Comparison of ENCODE assay signal across 10 cellular contexts in the genomic region with DNA sequence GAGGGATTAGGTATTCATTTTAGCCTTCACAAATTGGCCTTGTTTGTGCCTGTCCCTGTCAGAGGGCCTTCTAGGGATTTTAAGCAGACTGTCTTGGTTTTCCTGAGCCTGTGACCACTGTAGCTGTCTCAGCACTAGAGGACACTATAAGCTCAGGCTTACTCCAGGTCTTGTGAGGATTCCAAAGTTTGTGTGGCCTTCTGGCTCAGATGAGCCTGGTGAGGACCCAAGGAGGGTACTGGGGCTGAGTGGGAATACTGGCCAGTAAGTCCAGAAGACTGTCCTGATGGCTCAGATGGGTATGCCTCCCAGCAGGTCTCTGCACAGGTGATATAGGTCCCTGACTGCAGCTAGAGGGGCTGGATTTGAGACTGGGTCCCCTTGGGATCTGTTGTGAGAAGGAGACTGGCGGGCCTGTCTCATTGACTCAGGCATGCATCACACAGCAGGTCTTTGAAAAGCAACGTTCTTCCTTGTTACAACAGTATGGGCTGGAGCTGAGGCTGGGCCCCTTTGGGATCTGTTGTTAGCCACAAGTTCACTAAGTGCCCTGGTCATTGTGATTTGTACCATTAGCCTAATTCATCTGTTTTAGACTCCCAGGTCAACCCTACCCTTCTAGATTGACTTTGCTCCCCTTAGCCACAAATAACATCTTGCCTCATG. TPM values are rescaled to one million over a fixed set of nuclear protein-coding genes. Genes with fewer than 3 reads are reported as not detected.
DNase-seq lines count a peak whose midpoint lies in the region; ATAC-seq and TF ChIP-seq lines count a peak whose summit lies in the region.
"Had no signal": no experiment of that assay in that cellular context is flagged by ENCODE, and none has a peak within 500 bp of the region (broad histone marks: within the 10 kb centered on the region; RNA-seq: fewer than 3 reads in every experiment).

No MANE protein-coding gene starts in this region.

- H3K4me3 Mint-ChIP-seq in glutamatergic neuron (ENCODE audit: unreplicated experiment) = no peak overlapping the region
- no peak overlapping the region for H3K4me3 Mint-ChIP-seq in activated T-cell treated with anti-CD3 and anti-CD28 coated beads, Interleukin-2, amount 50 U/mL, for 4 hours

- H3K4me1 Mint-ChIP-seq in glutamatergic neuron (ENCODE audit: low read depth, unreplicated experiment) = no peaks in the 10 kb centered on the region
- H3K4me1 Mint-ChIP-seq in activated T-cell treated with anti-CD3 and anti-CD28 coated beads, Interleukin-2, amount 50 U/mL, for 4 hours (ENCODE audit: low read depth) = peaks cover 28% of the 10 kb centered on the region

- TF ChIP-seq CTCF in C4-2B (conservative IDR thresholded peaks at IDR 0.05) (peak; percentile 11; the same call in 1 of the 2 replicates), glutamatergic neuron (IDR thresholded peaks at IDR 0.05; ENCODE audit: partially characterized antibody, unreplicated experiment) (no peak), lower lobe of right lung (IDR thresholded peaks at IDR 0.05) (no peak)

- H3K36me3 ChIP-seq in lower lobe of right lung = no peaks in the 10 kb centered on the region

- H3K9me3 ChIP-seq in lower lobe of right lung = no peaks in the 10 kb centered on the region

- peak; percentile 38 for DNase-seq in HS-27A (ENCODE audit: low read depth)
- peak; percentile 48 for DNase-seq in fibroblast of gingiva (ENCODE audit: low read depth)
- no peak for DNase-seq in glutamatergic neuron
- DNase-seq in left lobe of liver (ENCODE audit: low spot score) = no peak
- DNase-seq in lower lobe of right lung = no peak
- DNase-seq in activated T-cell treated with anti-CD3 and anti-CD28 coated beads, Interleukin-2, amount 50 U/mL, for 4 hours = no peak
- DNase-seq: T-helper 1 cell had no signal

- peaks cover 17% of the 10 kb centered on the region for H3K36me3 Mint-ChIP-seq in glutamatergic neuron (ENCODE audit: unreplicated experiment)
- H3K36me3 Mint-ChIP-seq in activated T-cell treated with anti-CD3 and anti-CD28 coated beads, Interleukin-2, amount 50 U/mL, for 4 hours (ENCODE audit: insufficient read depth) = peaks cover 4% of the 10 kb centered on the region

- H3K9me3 Mint-ChIP-seq in glutamatergic neuron (ENCODE audit: unreplicated experiment) = no peaks in the 10 kb centered on the region
- H3K9me3 Mint-ChIP-seq in activated T-cell treated with anti-CD3 and anti-CD28 coated beads, Interleukin-2, amount 50 U/mL, for 4 hours = peaks cover 22% of the 10 kb centered on the region

- H3K27ac Mint-ChIP-seq in glutamatergic neuron (ENCODE audit: unreplicated experiment) = no peak overlapping the region

- H3K27ac ChIP-seq in C4-2B (no peak overlapping the region), lower lobe of right lung (no peak overlapping the region)
- H3K27ac ChIP-seq: skin epidermis had no signal

- no peak overlapping the region for H3K4me3 ChIP-seq in lower lobe of right lung
- H3K4me3 ChIP-seq: skin epidermis had no signal

- ATAC-seq in GM19467 (IDR thresholded peaks at IDR 0.05; ENCODE audit: unreplicated experiment) (peak; percentile 30), left lobe of liver (no peak), lower lobe of right lung (no peak)
- no peak for ATAC-seq in activated T-cell treated with anti-CD3 and anti-CD28 coated beads, Interleukin-2, amount 50 U/mL, for 4 hours

- intact Hi-C loops in lower lobe of right lung (cut with DNase I) = no loop called here

- no peaks in the 10 kb centered on the region for H3K27me3 Mint-ChIP-seq in glutamatergic neuron (ENCODE audit: unreplicated experiment)
- H3K27me3 Mint-ChIP-seq in activated T-cell treated with anti-CD3 and anti-CD28 coated beads, Interleukin-2, amount 50 U/mL, for 4 hours (ENCODE audit: low read depth) = no peaks in the 10 kb centered on the region

- H3K27me3 ChIP-seq in lower lobe of right lung (ENCODE audit: low read depth) = no peaks in the 10 kb centered on the region

- H3K4me1 ChIP-seq in lower lobe of right lung = no peaks in the 10 kb centered on the region

RNA-seq across cellular contexts. Expression of a gene that starts 26.3 kb away (rescaled TPM):
- total RNA-seq in glutamatergic neuron (ENCODE audit: unreplicated experiment) = 36.8 TPM
- total RNA-seq in left lobe of liver = 22.2 TPM
- total RNA-seq in lower lobe of right lung = 20.6 TPM
- 10 to 100 TPM; 21.8 to 41.7 (median 27.4) TPM for total RNA-seq in activated T-cell treated with anti-CD3 and anti-CD28 coated beads, Interleukin-2, amount 50 U/mL, for 4 hours

Comparison
In these comparisons a context has a peak if more than half of its experiments do, and no peak if none do; other contexts are left out.
1. DNase-seq: peak in HS-27A (single experiment) and fibroblast of gingiva (single experiment); none in glutamatergic neuron (single experiment), left lobe of liver (single experiment), lower lobe of right lung (single experiment) and activated T-cell treated with anti-CD3 and anti-CD28 coated beads, Interleukin-2, amount 50 U/mL, for 4 hours (single experiment).